Comparison of ENCODE assay signal across 14 cellular contexts in genomic region chr4:67576538-67576937, GRCh38. TPM values are rescaled to one million over a fixed set of nuclear protein-coding genes. Genes with fewer than 3 reads are reported as not detected.
DNase-seq lines count a peak whose midpoint lies in the region; ATAC-seq and TF ChIP-seq lines count a peak whose summit lies in the region.
"Had no signal": no experiment of that assay in that cellular context is flagged by ENCODE, and none has a peak within 500 bp of the region (broad histone marks: within the 10 kb centered on the region; RNA-seq: fewer than 3 reads in every experiment).

No MANE protein-coding gene starts in this region.

- H3K4me3 ChIP-seq in GM12864 (ENCODE audit: low read depth, low read length) (no peak overlapping the region), OCI-LY7 (ENCODE audit: low read depth, low read length, poor library complexity, severe bottlenecking) (peak overlapping the region; percentile 61), tibial nerve (no peak overlapping the region)

- H3K27ac Mint-ChIP-seq in WTC11, result no peak overlapping the region
- H3K27ac Mint-ChIP-seq: CD14-positive monocyte had no signal

- H3K36me3 ChIP-seq in OCI-LY7 (ENCODE audit: insufficient read depth, low read length) (peaks cover 69% of the 10 kb centered on the region), tibial nerve (no peaks in the 10 kb centered on the region)

- peaks cover 11% of the 10 kb centered on the region for H3K4me1 Mint-ChIP-seq in WTC11

- peaks cover 52% of the 10 kb centered on the region; the same call in 1 of the 2 replicates for H3K79me2 ChIP-seq in OCI-LY7 (ENCODE audit: insufficient read depth, low read depth, low read length)

- H4K20me1 ChIP-seq in OCI-LY7 (ENCODE audit: insufficient read depth, low read length), result no peaks in the 10 kb centered on the region

- 95 to 100% methylated on average over 1 of the region's 1 CpG for WGBS in tibial nerve, 2 donors

- H3K9me3 ChIP-seq in OCI-LY7 (ENCODE audit: low read length) (0 out of 2 replicates have a peak, but pooled peaks cover 6% of the 10 kb centered on the region), tibial nerve (no peaks in the 10 kb centered on the region)

- H2AFZ ChIP-seq in OCI-LY7 (ENCODE audit: low read length), result peak overlapping the region; percentile 81; the same call in 1 of the 2 replicates

- intact Hi-C loops in OCI-LY7 (cut with micrococcal nuclease; ENCODE audit: unreplicated experiment), result no loop called here

- CTCF ChIA-PET in OCI-LY7 (lab: Charles Lee; ENCODE audit: unreplicated experiment), result interaction anchor here (1.2 to 1.3 kb wide), 3 partner anchors 15 to 30 kb away, joined by 3 to 4 read pairs (median 4); no protein-coding TSS in a partner anchor
- CTCF ChIA-PET in WTC11 (lab: Charles Lee), result no interaction called here

- H3K27me3 ChIP-seq in tibial nerve, result no peaks in the 10 kb centered on the region

- DNase-seq in GM12864 (ENCODE audit: low read depth) (peak; percentile 49), OCI-LY7 (ENCODE audit: low spot score) (peak; percentile 68), NCI-H1694 (lab: John Stamatoyannopoulos, UW) (no peak), WTC11 (ENCODE audit: low spot score) (no peak), tibial nerve (ENCODE audit: low spot score in 2 of 2) (no peak), activated gamma-delta T cell (lab: John Stamatoyannopoulos, UW) (no peak)
- DNase-seq: activated CD4-positive, alpha-beta T cell treated with anti-CD3 and anti-CD28 coated beads for 1 hour; hypothalamus; NCI-H446 had no signal

- TF ChIP-seq EP300 in tibial nerve (IDR thresholded peaks at IDR 0.05), result no peak

- H3K4me1 ChIP-seq in OCI-LY7 (ENCODE audit: insufficient read depth, low read length, poor library complexity, severe bottlenecking), result peaks cover 76% of the 10 kb centered on the region
- H3K4me1 ChIP-seq in tibial nerve, result no peaks in the 10 kb centered on the region

- TF ChIP-seq CTCF in GM12864 (IDR thresholded peaks at IDR 0.05; ENCODE audit: low read depth, low read length, missing control alignments) (no peak), OCI-LY7 (conservative IDR thresholded peaks at IDR 0.05; ENCODE audit: low read length) (no peak), WTC11 (IDR thresholded peaks at IDR 0.05) (no peak), tibial nerve (IDR thresholded peaks at IDR 0.05) (no peak)

- BruUV-seq in OCI-LY7 (replicated peaks; lab: Mats Ljungman, UMichigan), result no TSS peak

- POLR2A ChIA-PET in OCI-LY7 (lab: Charles Lee) (interaction anchor here (0.6 to 2.6 kb wide), 14 partner anchors 9 to 125 kb away, joined by 3 to 30 read pairs (median 5); partner anchors contain the start of genes CENPC and STAP1), WTC11 (lab: Charles Lee) (no interaction called here)

- no peaks in the 10 kb centered on the region for H3K9me2 ChIP-seq in OCI-LY7 (ENCODE audit: insufficient read depth, low read length)

- H3K4me3 Mint-ChIP-seq in WTC11, result no peak overlapping the region
- H3K4me3 Mint-ChIP-seq: CD14-positive monocyte had no signal

- no peaks in the 10 kb centered on the region for H3K9me3 Mint-ChIP-seq in WTC11
- H3K9me3 Mint-ChIP-seq: CD14-positive monocyte had no signal

- H3K4me2 ChIP-seq in OCI-LY7 (ENCODE audit: low read length), result peak overlapping the region; percentile 85

- H3K27ac ChIP-seq in OCI-LY7 (ENCODE audit: low read depth, low read length, poor library complexity, severe bottlenecking), result peak overlapping the region; percentile 99
- H3K27ac ChIP-seq in tibial nerve, result no peak overlapping the region

- H3K27me3 Mint-ChIP-seq in WTC11 (ENCODE audit: low read depth), result no peaks in the 10 kb centered on the region

- no peak for TF ChIP-seq POLR2A in tibial nerve (IDR thresholded peaks at IDR 0.05)

- peak; percentile 44 for ATAC-seq in GM19395 (IDR thresholded peaks at IDR 0.05; ENCODE audit: unreplicated experiment)
- ATAC-seq in HG02981 (IDR thresholded peaks at IDR 0.05; ENCODE audit: unreplicated experiment), result peak; percentile 30
- ATAC-seq in WTC11, result no peak

- H3K36me3 Mint-ChIP-seq in WTC11, result no peaks in the 10 kb centered on the region

TF ChIP-seq in WTC11, 78 proteins besides CTCF, POLR2A, EP300 and RAD21 (continues in another document):
- TF ChIP-seq ATF2 (CRISPR knock-in tag; IDR thresholded peaks at IDR 0.05; ENCODE audit: borderline replicate concordance, low read depth), result no peak
- no peak for TF ChIP-seq ZBTB43 (CRISPR knock-in tag; IDR thresholded peaks at IDR 0.05)
- no peak for TF ChIP-seq USF2 (CRISPR knock-in tag; IDR thresholded peaks at IDR 0.05)
- TF ChIP-seq FOXP4 (CRISPR knock-in tag; IDR thresholded peaks at IDR 0.05), result no peak
- TF ChIP-seq ATF1 (CRISPR knock-in tag; IDR thresholded peaks at IDR 0.05), result no peak
- no peak for TF ChIP-seq GABPB1 (CRISPR knock-in tag; IDR thresholded peaks at IDR 0.05)
- TF ChIP-seq MLX (CRISPR knock-in tag; IDR thresholded peaks at IDR 0.05), result no peak
- TF ChIP-seq KAT7 (CRISPR knock-in tag; IDR thresholded peaks at IDR 0.05; ENCODE audit: borderline replicate concordance), result no peak

RNA-seq across cellular contexts. Expression of gene STAP1, which starts 18.0 kb away (rescaled TPM):
- total RNA-seq in OCI-LY7 (2014; rRNA removed; shearing (Covaris generic)), result 88.4 and 91.1 TPM in 2 replicates
- total RNA-seq in OCI-LY7 (2022) (111 and 120 TPM in 2 replicates), WTC11 (2021) (not detected in 3 replicates), tibial nerve (under 1 TPM in 2 of 4 donors, not detected in 2; 0.42 to 0.44 TPM)
- total RNA-seq: LHCN-M2, renal cortical epithelial cell had no signal

RNA-seq across cellular contexts. Expression of gene CENPC, which starts 31.2 kb away (rescaled TPM):
- total RNA-seq in OCI-LY7 (2014; rRNA removed; shearing (Covaris generic)), result 46.2 and 47.4 TPM in 2 replicates
- total RNA-seq in OCI-LY7 (2022), result 55.4 and 64.0 TPM in 2 replicates
- 17.7 to 20.3 TPM (median 19.1 TPM) in 3 replicates for total RNA-seq in WTC11 (2021)
- total RNA-seq in tibial nerve, result 10 to 100 TPM; 31.9 to 66.7 (median 42.3) TPM

Comparison
In these comparisons a context has a peak if more than half of its experiments do, and no peak if none do; other contexts are left out.
1. DNase-seq: peak in GM12864 (single experiment) and OCI-LY7 (single experiment); none in NCI-H1694 (single experiment), WTC11 (single experiment), tibial nerve (0 of 2) and activated gamma-delta T cell (single experiment).
2. RNA of gene STAP1, which starts 18.0 kb away (total RNA-seq): 88.4 to 120 TPM in OCI-LY7; 0.42 to 0.44 TPM in tibial nerve and not detected in WTC11; every median in the first group is over 10 times any median in the second.